18 cellular contexts compared by ENCODE assay signal in the genomic region with DNA sequence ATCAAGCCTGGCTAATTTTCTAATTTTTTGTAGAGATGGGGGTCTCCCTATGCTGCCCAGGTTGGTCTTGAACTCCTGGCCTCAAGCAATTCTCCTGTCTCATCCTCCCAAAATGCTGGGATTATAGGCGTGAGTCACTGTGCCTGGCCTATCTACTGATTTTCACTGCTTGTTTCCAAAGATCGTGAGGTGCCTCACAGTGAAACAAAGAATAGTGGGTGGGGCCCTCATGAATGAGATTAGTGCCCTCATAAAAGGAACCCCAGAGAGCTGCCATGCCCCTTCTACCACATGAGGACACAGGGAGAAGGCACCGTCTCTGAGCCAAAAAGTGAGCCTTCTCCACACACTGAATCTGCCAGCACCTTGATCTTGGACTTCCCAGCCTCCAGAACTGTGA.
"Had no signal": no experiment of that assay in that cellular context is flagged by ENCODE, and none has a peak within 500 bp of the region (broad histone marks: within the 10 kb centered on the region; RNA-seq: fewer than 3 reads in every experiment).

No MANE protein-coding gene starts in this region.

- H3K27me3 ChIP-seq: esophagus muscularis mucosa, foreskin keratinocyte, heart right ventricle, ovary, spleen had no signal

- H3K36me3 ChIP-seq: ovary had no signal

- H3K4me3 ChIP-seq: esophagus muscularis mucosa, heart right ventricle, lower lobe of right lung, ovary, skin epidermis, spleen had no signal

- H3K4me1 ChIP-seq: foreskin keratinocyte had no signal

- DNase-seq: effector memory CD4-positive, alpha-beta T cell; foreskin keratinocyte; glutamatergic neuron; heart right ventricle; hippocampal formation; left ventricle myocardium superior; lower lobe of right lung; naive thymus-derived CD8-positive, alpha-beta T cell; nephron progenitor cell; occipital lobe; ovary; psoas muscle; right cardiac atrium; spleen; stimulated activated CD4-positive, alpha-beta T cell treated with anti-CD3 and anti-CD28 coated beads, Interleukin-2, amount 100 ng/mL, for 48 hours; stimulated activated naive B cell treated with anti-CD40 and anti-IgM and Interleukin-4, amounts not matched to agents 10 μg/mL and 1 μg/mL and 100 μg/mL, for 72 hours had no signal

- H3K9me3 ChIP-seq: esophagus muscularis mucosa, lower lobe of right lung, ovary, psoas muscle had no signal

- H3K27ac ChIP-seq: foreskin keratinocyte, heart right ventricle, lower lobe of right lung, ovary, spleen had no signal

- ATAC-seq: foreskin keratinocyte; heart right ventricle; left ventricle myocardium superior; lower lobe of right lung; naive thymus-derived CD8-positive, alpha-beta T cell; right cardiac atrium; stimulated activated naive B cell treated with anti-CD40 and anti-IgM and Interleukin-4, amounts not matched to agents 10 μg/mL and 1 μg/mL and 100 μg/mL, for 72 hours had no signal
